In genomic region chr1:154873321-154873950, GRCh38 we compare ENCODE assay signal across 17 cellular contexts. TPM values are rescaled to one million over a fixed set of nuclear protein-coding genes. Genes with fewer than 3 reads are reported as not detected.
DNase-seq lines count a peak whose midpoint lies in the region; ATAC-seq, FAIRE-seq and TF ChIP-seq lines count a peak whose summit lies in the region.
"Had no signal": no experiment of that assay in that cellular context is flagged by ENCODE, and none has a peak within 500 bp of the region (broad histone marks: within the 10 kb centered on the region; RNA-seq: fewer than 3 reads in every experiment).

No MANE protein-coding gene starts in this region.

- H3K27me3 ChIP-seq in bronchial epithelial cell (ENCODE audit: control insufficient read depth, insufficient read depth, low read length) (peaks cover 12% of the 10 kb centered on the region), Peyer's patch (no peaks in the 10 kb centered on the region)
- H3K27me3 ChIP-seq: BE2C had no signal

- H3K36me3 ChIP-seq in bronchial epithelial cell (ENCODE audit: control insufficient read depth, insufficient read depth, low read length) (no peaks in the 10 kb centered on the region), Peyer's patch (no peaks in the 10 kb centered on the region)
- H3K36me3 ChIP-seq: BE2C had no signal

- intact Hi-C loops in posterior vena cava (cut with DNase I): loop anchor here (5.0 to 10.0 kb wide), 2 partner anchors 311 to 389 kb away; no protein-coding TSS in a partner anchor

- no peaks in the 10 kb centered on the region for H3K9me3 ChIP-seq in Peyer's patch
- H3K9me3 ChIP-seq: BE2C had no signal

- TF ChIP-seq CTCF in bronchial epithelial cell (IDR thresholded peaks at IDR 0.05; ENCODE audit: insufficient read depth, low read length, severe bottlenecking): no peak
- TF ChIP-seq CTCF in Peyer's patch (IDR thresholded peaks at IDR 0.05): no peak

- ATAC-seq in GM18867 (IDR thresholded peaks at IDR 0.05; ENCODE audit: unreplicated experiment): no peak

- peaks cover 0 to 17% (median 3%) of the 10 kb centered on the region in 4 donors for H3K4me1 ChIP-seq in Peyer's patch
- H3K4me1 ChIP-seq: BE2C had no signal

- no peak for TF ChIP-seq POLR2A in Peyer's patch (IDR thresholded peaks at IDR 0.05)

- H3K27ac ChIP-seq in Peyer's patch: no peak overlapping the region
- H3K27ac ChIP-seq: GM23248, HL-60 had no signal

- no peak for FAIRE-seq in bronchial epithelial cell (lab: Jason Lieb, UNC)
- FAIRE-seq: G401.6 had no signal

- H3K4me3 ChIP-seq in bronchial epithelial cell (ENCODE audit: low read depth, low read length): no peak overlapping the region
- no peak overlapping the region for H3K4me3 ChIP-seq in Peyer's patch
- H3K4me3 ChIP-seq: GM23248 had no signal

- DNase-seq in activated effector memory CD4-positive, alpha-beta T cell treated with anti-CD3 and anti-CD28 coated beads, Interleukin-2, amount 50 U/mL, for 16 hours: peak; percentile 30
- DNase-seq in activated effector memory CD4-positive, alpha-beta T cell treated with Interleukin-2 at 50 U/mL for 16 hours: no peak
- peak; percentile 21 for DNase-seq in bronchial epithelial cell (ENCODE audit: low read depth)
- DNase-seq in posterior vena cava (ENCODE audit: low spot score): peak; percentile 67
- no peak for DNase-seq in Peyer's patch
- DNase-seq in DMS114 treated with DMSO at 0.1 percent for 48 hours (lab: John Stamatoyannopoulos, UW; ENCODE audit: unreplicated experiment): no peak
- DNase-seq: 8988T; BE2C; C1 segment of cervical spinal cord; CD4-positive, CD25-positive, alpha-beta regulatory T cell; COR-L47; DMS 273 treated with DMSO at 0.1 percent for 48 hours; GM23248; HCEC 1CT had no signal

RNA-seq across cellular contexts. Expression of gene KCNN3, which starts 3.4 kb away (rescaled TPM):
- under 0.01 TPM in 1 of 2 replicates, not detected in the other for total RNA-seq in bronchial epithelial cell
- 1 to 10 TPM; 1.9 to 2.0 TPM for total RNA-seq in posterior vena cava
- 1 to 10 TPM in 3 of 4 donors, under 1 TPM in 1; 0.85 to 1.7 (median 1.2) TPM for total RNA-seq in Peyer's patch
- total RNA-seq: GM23248 had no signal

Comparison
In these comparisons a context has a peak if more than half of its experiments do, and no peak if none do; other contexts are left out.
1. DNase-seq: peak in activated effector memory CD4-positive, alpha-beta T cell treated with anti-CD3 and anti-CD28 coated beads, Interleukin-2, amount 50 U/mL, for 16 hours (single experiment), bronchial epithelial cell (single experiment) and posterior vena cava (single experiment); none in activated effector memory CD4-positive, alpha-beta T cell treated with Interleukin-2 at 50 U/mL for 16 hours (single experiment), Peyer's patch (0 of 3) and DMS114 treated with DMSO at 0.1 percent for 48 hours (single experiment).